Comparison of ENCODE assay signal across 13 cellular contexts in the genomic region with DNA sequence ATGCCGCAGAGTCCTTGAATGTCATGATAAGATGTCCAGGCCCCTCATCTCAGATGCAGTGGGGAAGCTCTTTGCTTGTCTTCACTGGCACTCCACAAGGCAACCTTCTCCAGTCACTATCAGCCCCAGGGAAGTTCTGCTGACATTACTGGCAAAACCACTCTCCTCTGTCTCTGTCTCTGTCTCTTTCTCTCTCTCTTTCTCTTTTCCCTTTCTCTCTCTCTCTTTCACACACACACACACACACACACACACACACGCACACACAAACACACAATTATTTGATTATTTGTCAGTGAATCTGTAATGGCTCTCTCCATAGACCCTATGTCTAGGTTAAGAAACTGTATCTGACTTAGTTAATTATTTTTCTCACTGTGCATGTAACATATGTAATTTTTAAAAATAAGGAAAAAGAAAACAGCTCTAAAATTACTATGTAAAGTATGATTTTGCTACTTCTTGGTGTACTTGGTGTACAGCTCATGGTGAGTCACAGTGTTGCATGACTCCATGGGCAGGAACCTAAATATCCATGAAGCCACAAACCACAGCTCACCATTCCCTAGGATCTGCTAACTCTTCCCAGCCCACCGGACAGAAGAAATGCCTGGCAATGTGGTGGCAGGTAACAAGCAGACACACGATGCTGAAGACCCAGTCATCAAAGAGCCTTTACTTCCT.
A peak's percentile ranks its signal among the peaks of the same experiment; 100 is the strongest.
DNase-seq lines count a peak whose midpoint lies in the region; ATAC-seq and TF ChIP-seq lines count a peak whose summit lies in the region.
"Had no signal": no experiment of that assay in that cellular context is flagged by ENCODE, and none has a peak within 500 bp of the region (broad histone marks: within the 10 kb centered on the region; RNA-seq: fewer than 3 reads in every experiment).

No MANE protein-coding gene starts in this region.

- H3K4me2 ChIP-seq in HCT116 (ENCODE audit: low read length) (peak overlapping the region; percentile 41; the same call in 1 of the 2 replicates), neuronal stem cell (ENCODE audit: insufficient read depth, low read length, poor library complexity, severe bottlenecking) (no peak overlapping the region)
- H3K4me2 ChIP-seq: BLaER1, GM23338 had no signal

- H3K23ac ChIP-seq in neuronal stem cell (ENCODE audit: low read depth, low read length, poor library complexity): no peak overlapping the region

- ATAC-seq in HCT116: peak; percentile 51; the same call in 1 of the 2 replicates
- ATAC-seq in Right ventricle myocardium inferior: no peak
- ATAC-seq in HG03565 (IDR thresholded peaks at IDR 0.05; ENCODE audit: unreplicated experiment): no peak
- ATAC-seq in stimulated activated effector memory CD8-positive, alpha-beta T cell treated with anti-CD3 and anti-CD28 coated beads, Interleukin-12 subunit alpha, Interleukin-12 subunit beta, amount 100 ng/mL, for 72 hours: no peak
- ATAC-seq: activated CD4-positive, alpha-beta T cell treated with anti-CD3 and anti-CD28 coated beads for 36 hours; GM23338 had no signal

- H3K36me3 ChIP-seq in ACC112 (ENCODE audit: insufficient read depth, low read length) (no peaks in the 10 kb centered on the region), HCT116 (ENCODE audit: control insufficient read depth in 1 of 2, insufficient read depth in 2 of 2, low read length in 2 of 2) (no peaks in the 10 kb centered on the region), neuronal stem cell (replicated peaks in 1 of 2; ENCODE audit: control insufficient read depth in 2 of 2, insufficient read depth in 2 of 2, low read length in 2 of 2) (no peaks in the 10 kb centered on the region)
- H3K36me3 ChIP-seq: BLaER1, spleen had no signal

- intact Hi-C loops in HCT116 (cut with micrococcal nuclease): no loop called here
- intact Hi-C loops in Right ventricle myocardium inferior (cut with DNase I): no loop called here

- BruUV-seq in HCT116 (replicated peaks; lab: Mats Ljungman, UMichigan): no TSS peak

- no peak overlapping the region for H4K91ac ChIP-seq in neuronal stem cell (ENCODE audit: low read depth, low read length, poor library complexity)

- no peak overlapping the region for H2BK120ac ChIP-seq in neuronal stem cell (ENCODE audit: low read depth, low read length)

- H2AFZ ChIP-seq in ACC112 (ENCODE audit: low read length, unreplicated experiment) (no peak overlapping the region), HCT116 (ENCODE audit: low read depth, low read length, poor library complexity, severe bottlenecking) (no peak overlapping the region), neuronal stem cell (ENCODE audit: low read length) (no peak overlapping the region)
- H2AFZ ChIP-seq: GM23338 had no signal

- H3K9ac ChIP-seq in HCT116 (ENCODE audit: low read length) (no peak overlapping the region), neuronal stem cell (ENCODE audit: low read depth, low read length, poor library complexity) (no peak overlapping the region)
- H3K9ac ChIP-seq: BLaER1 had no signal

- H3K18ac ChIP-seq in neuronal stem cell (ENCODE audit: low read length): no peak overlapping the region

- H3K27ac Mint-ChIP-seq in stimulated activated effector memory CD8-positive, alpha-beta T cell treated with anti-CD3 and anti-CD28 coated beads, Interleukin-12 subunit alpha, Interleukin-12 subunit beta, amount 100 ng/mL, for 72 hours: no peak overlapping the region
- H3K27ac Mint-ChIP-seq: activated CD4-positive, alpha-beta T cell treated with anti-CD3 and anti-CD28 coated beads for 36 hours; GM23338 had no signal

- H2AK5ac ChIP-seq in neuronal stem cell (ENCODE audit: low read depth, low read length): no peak overlapping the region

- H3K4me3 ChIP-seq in ACC112 (ENCODE audit: low read depth, low read length): peak overlapping the region; percentile 17; the same call in 1 of the 2 replicates
- no peak overlapping the region for H3K4me3 ChIP-seq in HCT116 (replicated peaks in 1 of 2; ENCODE audit: low read depth in 1 of 2, low read length in 2 of 2)
- no peak overlapping the region for H3K4me3 ChIP-seq in foreskin fibroblast (ENCODE audit: low read depth in 1 of 2, low read length in 2 of 2)
- H3K4me3 ChIP-seq in neuronal stem cell (ENCODE audit: low read length in 2 of 2): no peak overlapping the region
- H3K4me3 ChIP-seq: BLaER1, GM23338, spleen had no signal

- peaks cover 4% of the 10 kb centered on the region for H3K36me3 Mint-ChIP-seq in stimulated activated effector memory CD8-positive, alpha-beta T cell treated with anti-CD3 and anti-CD28 coated beads, Interleukin-12 subunit alpha, Interleukin-12 subunit beta, amount 100 ng/mL, for 72 hours

- peaks cover 12% of the 10 kb centered on the region for H3K4me1 Mint-ChIP-seq in stimulated activated effector memory CD8-positive, alpha-beta T cell treated with anti-CD3 and anti-CD28 coated beads, Interleukin-12 subunit alpha, Interleukin-12 subunit beta, amount 100 ng/mL, for 72 hours
- H3K4me1 Mint-ChIP-seq: GM23338 had no signal

- H3K79me2 ChIP-seq in ACC112 (ENCODE audit: control insufficient read depth, insufficient read depth, low read length, unreplicated experiment) (no peaks in the 10 kb centered on the region), HCT116 (ENCODE audit: insufficient read depth, low read length) (no peaks in the 10 kb centered on the region)

- H2BK5ac ChIP-seq in neuronal stem cell (ENCODE audit: low read length): no peak overlapping the region

- H2BK12ac ChIP-seq in neuronal stem cell (ENCODE audit: low read length): no peak overlapping the region

- no peaks in the 10 kb centered on the region for H4K20me1 ChIP-seq in HCT116 (ENCODE audit: insufficient read depth)
- H4K20me1 ChIP-seq: BLaER1 had no signal

- H2BK15ac ChIP-seq in neuronal stem cell (ENCODE audit: low read length): no peak overlapping the region

- TF ChIP-seq RAD21 in HCT116 (IDR thresholded peaks at IDR 0.05; ENCODE audit: low read depth): no peak

- POLR2A ChIA-PET in HCT116 (lab: Charles Lee): no interaction called here

- H3K9me3 ChIP-seq in HCT116 (ENCODE audit: control insufficient read depth in 1 of 2, insufficient read depth in 1 of 2, low read depth in 1 of 2, low read length in 2 of 2): no peaks in the 10 kb centered on the region
- H3K9me3 ChIP-seq in neuronal stem cell (replicated peaks in 1 of 2; ENCODE audit: control insufficient read depth in 2 of 2, insufficient read depth in 1 of 2, low read depth in 1 of 2, low read length in 2 of 2): no peaks in the 10 kb centered on the region
- H3K9me3 ChIP-seq: BLaER1, spleen had no signal

- no peaks in the 10 kb centered on the region for H3K9me2 ChIP-seq in HCT116 (ENCODE audit: insufficient read depth)

- H3K4ac ChIP-seq in neuronal stem cell (ENCODE audit: low read length): no peak overlapping the region

- no peaks in the 10 kb centered on the region for H3K9me3 Mint-ChIP-seq in stimulated activated effector memory CD8-positive, alpha-beta T cell treated with anti-CD3 and anti-CD28 coated beads, Interleukin-12 subunit alpha, Interleukin-12 subunit beta, amount 100 ng/mL, for 72 hours
- H3K9me3 Mint-ChIP-seq: GM23338 had no signal

- H4K8ac ChIP-seq in neuronal stem cell (ENCODE audit: low read depth, low read length): no peak overlapping the region

- CTCF ChIA-PET in HCT116 (lab: Charles Lee): no interaction called here

- H3K27ac ChIP-seq in ACC112 (ENCODE audit: low read depth, low read length) (peak overlapping the region; percentile 73), HCT116 (ENCODE audit: low read depth, low read length) (no peak overlapping the region), neuronal stem cell (replicated peaks; ENCODE audit: low read length) (no peak overlapping the region)
- H3K27ac ChIP-seq: BLaER1, spleen had no signal

- no peak overlapping the region for H3K14ac ChIP-seq in neuronal stem cell (ENCODE audit: low read length)

- H3K4me3 Mint-ChIP-seq in stimulated activated effector memory CD8-positive, alpha-beta T cell treated with anti-CD3 and anti-CD28 coated beads, Interleukin-12 subunit alpha, Interleukin-12 subunit beta, amount 100 ng/mL, for 72 hours: no peak overlapping the region
- H3K4me3 Mint-ChIP-seq: activated CD4-positive, alpha-beta T cell treated with anti-CD3 and anti-CD28 coated beads for 36 hours; GM23338 had no signal

- RAD21 ChIA-PET in HCT116 (lab: Charles Lee; ENCODE audit: low non-redundant PET in 1 of 2, low total read pairs in 2 of 2, uncharacterized antibody in 2 of 2, unreplicated experiment in 2 of 2): no interaction called here

- no peaks in the 10 kb centered on the region for H3K79me1 ChIP-seq in neuronal stem cell (ENCODE audit: low read depth, low read length)

- TF ChIP-seq CTCF in HCT116 (IDR thresholded peaks at IDR 0.05 in 2 of 3, conservative IDR thresholded peaks at IDR 0.05 in 1 of 3; ENCODE audit: borderline replicate concordance in 1 of 3, insufficient read depth in 1 of 3, low read depth in 2 of 3, low read length in 2 of 3) (no peak), foreskin fibroblast (IDR thresholded peaks at IDR 0.05; ENCODE audit: low read depth, low read length) (no peak)

- TF ChIP-seq POLR2A in HCT116 (IDR thresholded peaks at IDR 0.05; ENCODE audit: borderline replicate concordance, extremely low read depth, insufficient read depth, insufficient read length): no peak

- no CpG with 5 or more reads among the region's 4 CpGs for WGBS in neuronal stem cell (ENCODE audit: extremely low coverage in 2 of 2, insufficient read length in 2 of 2, insufficient replicate concordance in 1 of 2), 2 donors

- H3K4me1 ChIP-seq in ACC112 (ENCODE audit: control insufficient read depth, insufficient read depth, low read length, unreplicated experiment) (peaks cover 52% of the 10 kb centered on the region), HCT116 (ENCODE audit: control insufficient read depth in 1 of 2, insufficient read depth in 2 of 2, low read length in 2 of 2) (peaks cover 0 to 21% of the 10 kb centered on the region in 2 experiments; a peak in 2 of 4 replicates), neuronal stem cell (ENCODE audit: control insufficient read depth in 2 of 2, insufficient read depth in 1 of 2, low read depth in 1 of 2, low read length in 2 of 2) (peaks cover 4 to 7% of the 10 kb centered on the region in 2 donors)
- H3K4me1 ChIP-seq: BLaER1 had no signal

- no peak for DNase-seq in HCT116 (ENCODE audit: low read depth, low spot score)
- DNase-seq in amniotic epithelial cell (ENCODE audit: low read depth): peak; percentile 97
- DNase-seq in foreskin fibroblast: peak; percentile 94 to 97
- DNase-seq in Right ventricle myocardium inferior (ENCODE audit: missing footprints): no peak
- DNase-seq in stimulated activated effector memory CD8-positive, alpha-beta T cell treated with anti-CD3 and anti-CD28 coated beads, Interleukin-12 subunit alpha, Interleukin-12 subunit beta, amount 100 ng/mL, for 72 hours (ENCODE audit: low spot score in 2 of 2): no peak
- no peak for DNase-seq in neuronal stem cell (ENCODE audit: low spot score)
- DNase-seq: activated CD4-positive, alpha-beta T cell treated with anti-CD3 and anti-CD28 coated beads for 36 hours; activated effector memory CD4-positive, alpha-beta T cell treated with anti-CD3 and anti-CD28 coated beads, Interleukin-2, amount 50 U/mL, for 16 hours; spleen had no signal

- no peaks in the 10 kb centered on the region for H3K27me3 ChIP-seq in ACC112 (ENCODE audit: insufficient read depth, low read length)
- H3K27me3 ChIP-seq in HCT116 (ENCODE audit: insufficient read depth, low read length): no peaks in the 10 kb centered on the region
- no peaks in the 10 kb centered on the region for H3K27me3 ChIP-seq in neuronal stem cell (ENCODE audit: control insufficient read depth in 3 of 3, insufficient read depth in 3 of 3, low read depth in 1 of 3, low read length in 3 of 3)
- H3K27me3 ChIP-seq: BLaER1, spleen had no signal

Comparison
In these comparisons a context has a peak if more than half of its experiments do, and no peak if none do; other contexts are left out.
1. DNase-seq: peak in amniotic epithelial cell (single experiment) and foreskin fibroblast (2 of 2); none in HCT116 (single experiment), Right ventricle myocardium inferior (single experiment), stimulated activated effector memory CD8-positive, alpha-beta T cell treated with anti-CD3 and anti-CD28 coated beads, Interleukin-12 subunit alpha, Interleukin-12 subunit beta, amount 100 ng/mL, for 72 hours (0 of 2) and neuronal stem cell (single experiment).